1 cellular context compared by ENCODE assay signal in genomic region chr4:100208459-100208858, GRCh38.
TF ChIP-seq lines count a peak whose summit lies in the region.

No MANE protein-coding gene starts in this region.

TF ChIP-seq in GM12878, 131 proteins besides CTCF, POLR2A, EP300 and RAD21 (continued from another document):
- TF ChIP-seq BCLAF1 (IDR thresholded peaks at IDR 0.05) (no peak), GATAD2B (conservative IDR thresholded peaks at IDR 0.05; ENCODE audit: low read depth) (no peak), ZNF687 (IDR thresholded peaks at IDR 0.05) (no peak), NR2C1 (IDR thresholded peaks at IDR 0.05) (no peak), ASH2L (IDR thresholded peaks at IDR 0.05; ENCODE audit: borderline replicate concordance, low read depth) (no peak), PRDM15 (CRISPR knock-in tag; IDR thresholded peaks at IDR 0.05) (no peak), FOXK2 (IDR thresholded peaks at IDR 0.05) (no peak), BCL11A (IDR thresholded peaks at IDR 0.05; ENCODE audit: low read depth, low read length) (no peak), BMI1 (IDR thresholded peaks at IDR 0.05; ENCODE audit: borderline replicate concordance) (no peak), ATF3 (IDR thresholded peaks at IDR 0.05; ENCODE audit: borderline replicate concordance, extremely low read depth, low read depth, low read length) (no peak)
